20 cellular contexts compared by ENCODE assay signal in the genomic region with DNA sequence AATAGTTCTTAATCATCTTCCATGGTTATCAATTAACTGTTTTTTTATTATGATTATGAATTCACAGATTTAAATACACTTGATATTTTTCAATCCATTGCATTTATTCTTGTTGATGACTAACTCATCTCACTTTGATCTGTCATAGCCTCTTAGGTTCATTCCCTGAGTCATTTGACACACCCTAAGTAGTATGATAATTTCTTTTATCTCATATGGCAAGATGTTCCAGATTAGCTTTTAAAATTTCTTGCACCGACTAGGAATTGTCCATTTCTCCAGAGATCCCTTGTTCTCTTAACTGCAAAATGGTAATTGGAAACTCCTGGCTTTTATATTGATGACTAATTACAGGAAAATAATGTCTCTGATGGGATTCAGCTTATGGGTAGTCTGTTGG.
"Had no signal": no experiment of that assay in that cellular context is flagged by ENCODE, and none has a peak within 500 bp of the region (broad histone marks: within the 10 kb centered on the region; RNA-seq: fewer than 3 reads in every experiment).

No MANE protein-coding gene starts in this region.

- H3K4me2 ChIP-seq: neural progenitor cell had no signal

- H3K27me3 ChIP-seq: adrenal gland, neural progenitor cell, ovary, right lobe of liver, testis had no signal

- H3K36me3 Mint-ChIP-seq: activated naive CD4-positive, alpha-beta T cell treated with anti-CD3 and anti-CD28 coated beads, Interleukin-2, amount 50 U/mL, for 72 hours; naive B cell; neural progenitor cell; stimulated activated memory B cell treated with anti-CD40 and anti-IgM and Interleukin-4, amounts not matched to agents 10 μg/mL and 1 μg/mL and 100 μg/mL, for 72 hours had no signal

- H3K27me3 Mint-ChIP-seq: dendritic cell treated with granulocyte-macrophage colony-stimulating factor and Interleukin-4, amounts not matched to agents 40 ng/mL and 50 ng/mL, for 4 days; stimulated activated memory B cell treated with anti-CD40 and anti-IgM and Interleukin-4, amounts not matched to agents 10 μg/mL and 1 μg/mL and 100 μg/mL, for 72 hours had no signal

- H3K9me3 Mint-ChIP-seq: activated naive CD4-positive, alpha-beta T cell treated with anti-CD3 and anti-CD28 coated beads, Interleukin-2, amount 50 U/mL, for 72 hours; dendritic cell treated with granulocyte-macrophage colony-stimulating factor and Interleukin-4, amounts not matched to agents 40 ng/mL and 50 ng/mL, for 4 days; stimulated activated memory B cell treated with anti-CD40 and anti-IgM and Interleukin-4, amounts not matched to agents 10 μg/mL and 1 μg/mL and 100 μg/mL, for 72 hours had no signal

- H2AFZ ChIP-seq: neural progenitor cell had no signal

- H3K4me1 ChIP-seq: adrenal gland, neural progenitor cell, right lobe of liver, testis had no signal

- H3K4me3 Mint-ChIP-seq: activated T-cell treated with anti-CD3 and anti-CD28 coated beads, Interleukin-2, amount 50 U/mL, for 72 hours; dendritic cell treated with granulocyte-macrophage colony-stimulating factor and Interleukin-4, amounts not matched to agents 40 ng/mL and 50 ng/mL, for 4 days; naive B cell; neural progenitor cell; stimulated activated memory B cell treated with anti-CD40 and anti-IgM and Interleukin-4, amounts not matched to agents 10 μg/mL and 1 μg/mL and 100 μg/mL, for 72 hours had no signal

- H3K4me3 ChIP-seq: adrenal gland, mucosa of descending colon, neural progenitor cell, ovary, right lobe of liver, spleen, testis had no signal

- H3K27ac Mint-ChIP-seq: activated naive CD4-positive, alpha-beta T cell treated with anti-CD3 and anti-CD28 coated beads, Interleukin-2, amount 50 U/mL, for 72 hours; activated T-cell treated with anti-CD3 and anti-CD28 coated beads, Interleukin-2, amount 50 U/mL, for 72 hours; dendritic cell treated with granulocyte-macrophage colony-stimulating factor and Interleukin-4, amounts not matched to agents 40 ng/mL and 50 ng/mL, for 4 days; naive B cell; neural progenitor cell; stimulated activated memory B cell treated with anti-CD40 and anti-IgM and Interleukin-4, amounts not matched to agents 10 μg/mL and 1 μg/mL and 100 μg/mL, for 72 hours had no signal

- DNase-seq: activated CD4-positive, alpha-beta T cell treated with anti-CD3 and anti-CD28 coated beads, Interleukin-2, amount 50 U/mL, for 4 hours; activated gamma-delta T cell; activated T-cell treated with anti-CD3 and anti-CD28 coated beads, Interleukin-2, amount 50 U/mL, for 72 hours; adrenal gland; effector memory CD4-positive, alpha-beta T cell; hypothalamus; mesenchymal stem cell; mucosa of descending colon; naive B cell; ovary; right lobe of liver; spleen; stimulated activated CD4-positive, alpha-beta T cell treated with anti-CD3 and anti-CD28 coated beads, Interleukin-4, amount 100 ng/mL, for 4 hours; T-helper 2 cell; testis; WERI-Rb-1 had no signal

- H3K36me3 ChIP-seq: adrenal gland, neural progenitor cell, ovary, right lobe of liver, spleen, WERI-Rb-1 had no signal

- H3K9me3 ChIP-seq: adrenal gland, mucosa of descending colon, ovary, right lobe of liver, testis had no signal

- H3K27ac ChIP-seq: adrenal gland, neural progenitor cell, ovary, right lobe of liver, spleen, testis, WERI-Rb-1 had no signal

- H3K9ac ChIP-seq: neural progenitor cell had no signal
